Comparison of ENCODE assay signal across 2 cellular contexts in genomic region chr1:877201-877986, GRCh38. TPM values are rescaled to one million over a fixed set of nuclear protein-coding genes. Genes with fewer than 3 reads are reported as not detected.
"Had no signal": no experiment of that assay in that cellular context is flagged by ENCODE, and none has a peak within 500 bp of the region (broad histone marks: within the 10 kb centered on the region; RNA-seq: fewer than 3 reads in every experiment).

No MANE protein-coding gene starts in this region.

RNA-seq across cellular contexts. Expression of gene SAMD11, which starts 46.3 kb away (rescaled TPM):
- total RNA-seq: activated B cell treated with CpG ODN at 0.5 μM for 24 hours; activated CD4-positive, alpha-beta memory T cell treated with anti-CD3 and anti-CD28 coated beads, Interleukin-2, amount 10 ng/mL, durations not matched to agents 7 days and 5 days had no signal
